Comparison of ENCODE assay signal across 10 cellular contexts in genomic region chr19:49638360-49638759, GRCh38. TPM values are rescaled to one million over a fixed set of nuclear protein-coding genes. Genes with fewer than 3 reads are reported as not detected.
DNase-seq lines count a peak whose midpoint lies in the region; ATAC-seq, FAIRE-seq and TF ChIP-seq lines count a peak whose summit lies in the region.
"Had no signal": no experiment of that assay in that cellular context is flagged by ENCODE, and none has a peak within 500 bp of the region (broad histone marks: within the 10 kb centered on the region; RNA-seq: fewer than 3 reads in every experiment).

No MANE protein-coding gene starts in this region.

- H3K9me3 Mint-ChIP-seq in CD4-positive, CD25-positive, alpha-beta regulatory T cell = no peaks in the 10 kb centered on the region

- ATAC-seq in CD4-positive, CD25-positive, alpha-beta regulatory T cell (ENCODE audit: low read depth in 2 of 2) = no peak
- no peak for ATAC-seq in GM19452 (IDR thresholded peaks at IDR 0.05; ENCODE audit: unreplicated experiment)
- ATAC-seq in HG02623 (IDR thresholded peaks at IDR 0.05; ENCODE audit: unreplicated experiment) = no peak
- no peak for ATAC-seq in HG02981 (IDR thresholded peaks at IDR 0.05; ENCODE audit: unreplicated experiment)
- no peak for ATAC-seq in GM18520 (IDR thresholded peaks at IDR 0.05; ENCODE audit: unreplicated experiment)

- peaks cover 44% of the 10 kb centered on the region for H3K4me1 ChIP-seq in CD4-positive, CD25-positive, alpha-beta regulatory T cell (ENCODE audit: control insufficient read depth, insufficient read depth, low read length, poor library complexity, severe bottlenecking)
- H3K4me1 ChIP-seq in Peyer's patch = peaks cover 0 to 27% (median 0%) of the 10 kb centered on the region in 4 donors
- peaks cover 27% of the 10 kb centered on the region for H3K4me1 ChIP-seq in endothelial cell of umbilical vein (ENCODE audit: control insufficient read depth, extremely low read depth, insufficient read depth, low read length)
- peaks cover 35% of the 10 kb centered on the region for H3K4me1 ChIP-seq in osteoblast (ENCODE audit: insufficient read depth, low read length)

- no peaks in the 10 kb centered on the region for H3K9me1 ChIP-seq in endothelial cell of umbilical vein (replicated peaks; ENCODE audit: control insufficient read depth, extremely low read depth, insufficient read depth, low read length)

- no TSS peak for BruUV-seq in endothelial cell of umbilical vein (replicated peaks; lab: Mats Ljungman, UMichigan)

- no peak overlapping the region for H2AFZ ChIP-seq in endothelial cell of umbilical vein (ENCODE audit: low read depth, low read length)
- no peak overlapping the region for H2AFZ ChIP-seq in osteoblast (ENCODE audit: low read length)

- FAIRE-seq in endothelial cell of umbilical vein (lab: Jason Lieb, UNC) = no peak

- no peaks in the 10 kb centered on the region for H4K20me1 ChIP-seq in endothelial cell of umbilical vein (replicated peaks; ENCODE audit: control insufficient read depth, extremely low read depth, insufficient read depth, low read length)
- peaks cover 6% of the 10 kb centered on the region for H4K20me1 ChIP-seq in osteoblast (ENCODE audit: insufficient read depth, low read length)

- H3K9me3 ChIP-seq in CD4-positive, CD25-positive, alpha-beta regulatory T cell (ENCODE audit: control insufficient read depth in 2 of 2, low read length in 2 of 2) = no peaks in the 10 kb centered on the region
- H3K9me3 ChIP-seq in Peyer's patch = no peaks in the 10 kb centered on the region
- no peaks in the 10 kb centered on the region for H3K9me3 ChIP-seq in endothelial cell of umbilical vein (replicated peaks; ENCODE audit: control insufficient read depth, insufficient read depth, low read length)
- H3K9me3 ChIP-seq in osteoblast (ENCODE audit: low read depth, low read length) = no peaks in the 10 kb centered on the region

- TF ChIP-seq CTCF in Peyer's patch (IDR thresholded peaks at IDR 0.05) (no peak), endothelial cell of umbilical vein (IDR thresholded peaks at IDR 0.05; ENCODE audit: extremely low read depth in 1 of 2, insufficient read depth in 1 of 2, low read depth in 1 of 2, low read length in 2 of 2) (no peak), osteoblast (IDR thresholded peaks at IDR 0.05; ENCODE audit: extremely low read depth, low read depth, low read length) (no peak)

- intact Hi-C loops in endothelial cell of umbilical vein (cut with micrococcal nuclease) = no loop called here

- H3K4me3 ChIP-seq in CD4-positive, CD25-positive, alpha-beta regulatory T cell (ENCODE audit: low read depth, low read length) = no peak overlapping the region
- peak overlapping the region; percentile 1 to 87 (median 44) for H3K4me3 ChIP-seq in Peyer's patch
- H3K4me3 ChIP-seq in endothelial cell of umbilical vein (replicated peaks in 1 of 3; ENCODE audit: insufficient read depth in 1 of 3, low read depth in 1 of 3, low read length in 3 of 3) = peak overlapping the region; percentile 20 to 83 (median 50)
- H3K4me3 ChIP-seq in osteoblast (ENCODE audit: insufficient read depth, low read length) = peak overlapping the region; percentile 86

- no peaks in the 10 kb centered on the region for H3K36me3 ChIP-seq in CD4-positive, CD25-positive, alpha-beta regulatory T cell (ENCODE audit: control insufficient read depth, insufficient read depth, low read length)
- H3K36me3 ChIP-seq in Peyer's patch (no peaks in the 10 kb centered on the region), endothelial cell of umbilical vein (ENCODE audit: control insufficient read depth in 2 of 2, extremely low read depth in 1 of 2, insufficient read depth in 2 of 2, low read length in 2 of 2) (peaks cover 0 to 2% of the 10 kb centered on the region in 2 experiments), osteoblast (ENCODE audit: insufficient read depth, low read length) (peaks cover 7% of the 10 kb centered on the region)

- no peaks in the 10 kb centered on the region for H3K36me3 Mint-ChIP-seq in CD4-positive, CD25-positive, alpha-beta regulatory T cell

- H3K27me3 ChIP-seq in CD4-positive, CD25-positive, alpha-beta regulatory T cell (ENCODE audit: control insufficient read depth, insufficient read depth, low read length) = no peaks in the 10 kb centered on the region
- H3K27me3 ChIP-seq in Peyer's patch = no peaks in the 10 kb centered on the region
- no peaks in the 10 kb centered on the region for H3K27me3 ChIP-seq in endothelial cell of umbilical vein (ENCODE audit: control insufficient read depth in 2 of 2, insufficient read depth in 2 of 2, low read length in 2 of 2)
- no peaks in the 10 kb centered on the region for H3K27me3 ChIP-seq in osteoblast (ENCODE audit: insufficient read depth, low read length)

- TF ChIP-seq POLR2A in Peyer's patch (IDR thresholded peaks at IDR 0.05) = no peak
- no peak for TF ChIP-seq POLR2A in endothelial cell of umbilical vein (IDR thresholded peaks at IDR 0.05; ENCODE audit: low read depth, low read length)

- peak overlapping the region; percentile 60 for H3K4me2 ChIP-seq in endothelial cell of umbilical vein (ENCODE audit: insufficient read depth, low read length)
- H3K4me2 ChIP-seq in osteoblast (ENCODE audit: insufficient read depth, low read length) = peak overlapping the region; percentile 91

- dilution Hi-C loops in endothelial cell of umbilical vein (cut with MboI; ENCODE audit: extremely low pct_ligation_motif_present, low sequenced_read_pairs) = no loop called here

- peaks cover 4% of the 10 kb centered on the region for H3K27me3 Mint-ChIP-seq in CD4-positive, CD25-positive, alpha-beta regulatory T cell

- no peak for DNase-seq in CD4-positive, CD25-positive, alpha-beta regulatory T cell
- DNase-seq in Peyer's patch = no peak
- peak; percentile 21 for DNase-seq in endothelial cell of umbilical vein (ENCODE audit: low read depth, low spot score)
- peak; percentile 84 for DNase-seq in osteoblast (ENCODE audit: insufficient read length, low spot score, missing footprints)
- DNase-seq: SHP77 treated with DMSO at 0.1 percent for 48 hours had no signal

- peak overlapping the region; percentile 84 to 98 (median 93) for H3K27ac Mint-ChIP-seq in CD4-positive, CD25-positive, alpha-beta regulatory T cell

- peak overlapping the region; percentile 28 for H3K9ac ChIP-seq in endothelial cell of umbilical vein (replicated peaks; ENCODE audit: extremely low read depth, insufficient read depth, low read length)

- H3K79me2 ChIP-seq in endothelial cell of umbilical vein (ENCODE audit: control insufficient read depth, insufficient read depth, low read length) (peaks cover 26% of the 10 kb centered on the region), osteoblast (ENCODE audit: insufficient read depth, low read length) (peaks cover 26% of the 10 kb centered on the region)

- POLR2A ChIA-PET in endothelial cell of umbilical vein (lab: Charles Lee) = interaction anchor here (0.5 to 1.0 kb wide), 3 partner anchors 38 to 111 kb away, joined by 3 read pairs; partner anchors contain the start of gene RCN3

- H3K4me1 Mint-ChIP-seq in CD4-positive, CD25-positive, alpha-beta regulatory T cell = peaks cover 2 to 59% (median 24%) of the 10 kb centered on the region in 4 donors

- peak overlapping the region; percentile 54 to 83 (median 60) for H3K4me3 Mint-ChIP-seq in CD4-positive, CD25-positive, alpha-beta regulatory T cell

- CTCF ChIA-PET in endothelial cell of umbilical vein (lab: Charles Lee) = no interaction called here

- no peak overlapping the region for H3K27ac ChIP-seq in CD4-positive, CD25-positive, alpha-beta regulatory T cell (ENCODE audit: insufficient read depth, low read length, poor library complexity, severe bottlenecking)
- H3K27ac ChIP-seq in Peyer's patch (peak overlapping the region; percentile 61 to 98 (median 96)), endothelial cell of umbilical vein (ENCODE audit: insufficient read depth, low read depth, low read length) (peak overlapping the region; percentile 33), osteoblast (ENCODE audit: low read depth, low read length) (peak overlapping the region; percentile 59)

RNA-seq across cellular contexts. Expression of gene RRAS, which starts 1.6 kb away (rescaled TPM):
- 4.6 TPM for total RNA-seq in CD4-positive, CD25-positive, alpha-beta regulatory T cell
- 10 to 100 TPM; 17.7 to 22.1 (median 19.8) TPM for polyA plus RNA-seq in CD4-positive, CD25-positive, alpha-beta regulatory T cell
- 10 to 100 TPM; 17.2 to 48.0 (median 32.4) TPM for total RNA-seq in Peyer's patch
- total RNA-seq in endothelial cell of umbilical vein = 84.8 and 89.5 TPM in 2 replicates
- polyA plus RNA-seq in endothelial cell of umbilical vein = 250 and 329 TPM in 2 replicates
- polyA plus RNA-seq in endothelial cell of umbilical vein (2011; cell fraction: cytosol; rRNA removed) = 162 and 238 TPM in 2 replicates
- 70.1 and 80.1 TPM in 2 replicates for polyA plus RNA-seq in endothelial cell of umbilical vein (2011; cell fraction: nucleus; rRNA removed)
- 143 and 267 TPM in 2 replicates for polyA plus RNA-seq in endothelial cell of umbilical vein (2012)
- polyA minus RNA-seq in endothelial cell of umbilical vein = 54.5 and 71.8 TPM in 2 replicates
- polyA minus RNA-seq in endothelial cell of umbilical vein (2011; cell fraction: cytosol; rRNA and poly(A)+ RNA removed) = 10.2 TPM
- polyA minus RNA-seq in endothelial cell of umbilical vein (2011; cell fraction: nucleus; rRNA and poly(A)+ RNA removed) = 15.3 and 17.2 TPM in 2 replicates
- 23.9 and 31.8 TPM in 2 replicates for total RNA-seq in osteoblast
- polyA plus RNA-seq: neural cell had no signal

RNA-seq across cellular contexts. Expression of gene SCAF1, which starts 3.6 kb away (rescaled TPM):
- 47.4 TPM for total RNA-seq in CD4-positive, CD25-positive, alpha-beta regulatory T cell
- polyA plus RNA-seq in CD4-positive, CD25-positive, alpha-beta regulatory T cell = under 1 TPM in 3 of 4 donors, not detected in 1; 0.53 to 0.88 (median 0.75) TPM
- total RNA-seq in Peyer's patch (10 to 100 TPM; 25.2 to 49.8 (median 44.0) TPM), endothelial cell of umbilical vein (75.8 and 83.8 TPM in 2 replicates), osteoblast (12.1 and 14.8 TPM in 2 replicates)
- 9.6 and 13.3 TPM in 2 replicates for polyA plus RNA-seq in endothelial cell of umbilical vein
- polyA plus RNA-seq in endothelial cell of umbilical vein (2011; cell fraction: cytosol; rRNA removed) = 8.2 and 15.8 TPM in 2 replicates
- 19.6 and 21.6 TPM in 2 replicates for polyA plus RNA-seq in endothelial cell of umbilical vein (2011; cell fraction: nucleus; rRNA removed)
- 47.6 and 56.8 TPM in 2 replicates for polyA plus RNA-seq in endothelial cell of umbilical vein (2012)
- 4.8 and 5.2 TPM in 2 replicates for polyA minus RNA-seq in endothelial cell of umbilical vein
- 11.4 TPM for polyA minus RNA-seq in endothelial cell of umbilical vein (2011; cell fraction: cytosol; rRNA and poly(A)+ RNA removed)
- 4.6 and 8.6 TPM in 2 replicates for polyA minus RNA-seq in endothelial cell of umbilical vein (2011; cell fraction: nucleus; rRNA and poly(A)+ RNA removed)

RNA-seq across cellular contexts. Expression of gene IRF3, which starts 27.3 kb away (rescaled TPM):
- total RNA-seq in CD4-positive, CD25-positive, alpha-beta regulatory T cell = 235 TPM
- polyA plus RNA-seq in CD4-positive, CD25-positive, alpha-beta regulatory T cell = 100 to 1,000 TPM in 1 of 4 donors, 10 to 100 TPM in 3; 76.4 to 104 (median 95.9) TPM
- total RNA-seq in Peyer's patch = 100 to 1,000 TPM in 3 of 4 donors, 10 to 100 TPM in 1; 98.6 to 131 (median 120) TPM
- total RNA-seq in endothelial cell of umbilical vein = 73.5 and 79.1 TPM in 2 replicates
- 64.8 and 92.1 TPM in 2 replicates for polyA plus RNA-seq in endothelial cell of umbilical vein
- polyA plus RNA-seq in endothelial cell of umbilical vein (2011; cell fraction: cytosol; rRNA removed) = 52.6 and 62.7 TPM in 2 replicates
- polyA plus RNA-seq in endothelial cell of umbilical vein (2011; cell fraction: nucleus; rRNA removed) = 119 and 141 TPM in 2 replicates
- 78.7 and 85.0 TPM in 2 replicates for polyA plus RNA-seq in endothelial cell of umbilical vein (2012)
- 27.8 and 36.0 TPM in 2 replicates for polyA minus RNA-seq in endothelial cell of umbilical vein
- 46.0 TPM for polyA minus RNA-seq in endothelial cell of umbilical vein (2011; cell fraction: cytosol; rRNA and poly(A)+ RNA removed)
- polyA minus RNA-seq in endothelial cell of umbilical vein (2011; cell fraction: nucleus; rRNA and poly(A)+ RNA removed) = 14.4 and 22.8 TPM in 2 replicates
- total RNA-seq in osteoblast = 48.5 and 54.2 TPM in 2 replicates

RNA-seq across cellular contexts. Expression of gene BCL2L12, which starts 27.4 kb away (rescaled TPM):
- total RNA-seq in CD4-positive, CD25-positive, alpha-beta regulatory T cell = 13.6 TPM
- 10 to 100 TPM; 13.6 to 15.3 (median 15.1) TPM for polyA plus RNA-seq in CD4-positive, CD25-positive, alpha-beta regulatory T cell
- total RNA-seq in Peyer's patch = 10 to 100 TPM in 3 of 4 donors, 1 to 10 TPM in 1; 5.3 to 28.9 (median 12.2) TPM
- 52.4 and 58.5 TPM in 2 replicates for total RNA-seq in endothelial cell of umbilical vein
- 49.8 and 62.2 TPM in 2 replicates for polyA plus RNA-seq in endothelial cell of umbilical vein
- 41.3 and 48.3 TPM in 2 replicates for polyA plus RNA-seq in endothelial cell of umbilical vein (2011; cell fraction: cytosol; rRNA removed)
- 21.9 and 25.4 TPM in 2 replicates for polyA plus RNA-seq in endothelial cell of umbilical vein (2011; cell fraction: nucleus; rRNA removed)
- polyA plus RNA-seq in endothelial cell of umbilical vein (2012) = 39.3 and 46.4 TPM in 2 replicates
- polyA minus RNA-seq in endothelial cell of umbilical vein = 9.3 and 16.3 TPM in 2 replicates
- polyA minus RNA-seq in endothelial cell of umbilical vein (2011; cell fraction: cytosol; rRNA and poly(A)+ RNA removed) = 19.5 TPM
- 5.0 and 5.1 TPM in 2 replicates for polyA minus RNA-seq in endothelial cell of umbilical vein (2011; cell fraction: nucleus; rRNA and poly(A)+ RNA removed)
- total RNA-seq in osteoblast = 4.4 and 5.1 TPM in 2 replicates

RNA-seq across cellular contexts. Expression of gene PRMT1, which starts 38.7 kb away (rescaled TPM):
- 59.2 TPM for total RNA-seq in CD4-positive, CD25-positive, alpha-beta regulatory T cell
- 100 to 1,000 TPM; 101 to 118 (median 105) TPM for polyA plus RNA-seq in CD4-positive, CD25-positive, alpha-beta regulatory T cell
- total RNA-seq in Peyer's patch = 100 to 1,000 TPM in 1 of 4 donors, 10 to 100 TPM in 3; 46.9 to 185 (median 80.0) TPM
- 234 and 242 TPM in 2 replicates for total RNA-seq in endothelial cell of umbilical vein
- 542 and 599 TPM in 2 replicates for polyA plus RNA-seq in endothelial cell of umbilical vein
- polyA plus RNA-seq in endothelial cell of umbilical vein (2011; cell fraction: cytosol; rRNA removed) = 446 and 459 TPM in 2 replicates
- polyA plus RNA-seq in endothelial cell of umbilical vein (2011; cell fraction: nucleus; rRNA removed) = 318 and 339 TPM in 2 replicates
- polyA plus RNA-seq in endothelial cell of umbilical vein (2012) = 240 and 285 TPM in 2 replicates
- 384 and 465 TPM in 2 replicates for polyA minus RNA-seq in endothelial cell of umbilical vein
- 163 TPM for polyA minus RNA-seq in endothelial cell of umbilical vein (2011; cell fraction: cytosol; rRNA and poly(A)+ RNA removed)
- polyA minus RNA-seq in endothelial cell of umbilical vein (2011; cell fraction: nucleus; rRNA and poly(A)+ RNA removed) = 97.3 and 127 TPM in 2 replicates
- 199 and 208 TPM in 2 replicates for total RNA-seq in osteoblast

Comparison
In these comparisons a context has a peak if more than half of its experiments do, and no peak if none do; other contexts are left out.
1. DNase-seq: peak in endothelial cell of umbilical vein (single experiment) and osteoblast (single experiment); none in CD4-positive, CD25-positive, alpha-beta regulatory T cell (0 of 3) and Peyer's patch (0 of 3).